In the genomic region with DNA sequence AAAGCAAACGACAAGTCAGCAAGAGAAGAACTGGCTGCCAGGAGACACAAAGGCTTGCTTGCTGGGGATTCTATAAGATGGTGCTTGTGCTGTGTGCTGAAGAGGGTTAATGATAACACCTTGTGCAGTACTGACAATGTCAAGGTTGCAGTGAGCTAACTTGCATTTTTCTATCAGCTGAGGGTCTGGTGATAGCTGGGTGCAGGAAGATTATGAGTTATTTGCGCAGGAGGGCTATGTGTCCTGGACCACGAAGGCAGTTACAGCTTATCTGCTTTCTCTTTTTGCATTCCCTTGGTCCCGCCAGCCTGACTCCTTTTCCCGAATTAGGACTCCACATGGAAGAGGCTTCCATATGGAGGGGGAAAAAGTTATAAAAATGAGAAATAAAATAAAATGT, we compare ENCODE assay signal across 1 cellular context.
TF ChIP-seq lines count a peak whose summit lies in the region.

No MANE protein-coding gene starts in this region.

TF ChIP-seq in WTC11, 78 proteins besides CTCF, POLR2A, EP300 and RAD21 (continued from another document):
- TF ChIP-seq, protein P1, sequence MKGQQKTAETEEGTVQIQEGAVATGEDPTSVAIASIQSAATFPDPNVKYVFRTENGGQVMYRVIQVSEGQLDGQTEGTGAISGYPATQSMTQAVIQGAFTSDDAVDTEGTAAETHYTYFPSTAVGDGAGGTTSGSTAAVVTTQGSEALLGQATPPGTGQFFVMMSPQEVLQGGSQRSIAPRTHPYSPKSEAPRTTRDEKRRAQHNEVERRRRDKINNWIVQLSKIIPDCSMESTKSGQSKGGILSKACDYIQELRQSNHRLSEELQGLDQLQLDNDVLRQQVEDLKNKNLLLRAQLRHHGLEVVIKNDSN (CRISPR knock-in tag; IDR thresholded peaks at IDR 0.05) = no peak
- TF ChIP-seq, protein P2, sequence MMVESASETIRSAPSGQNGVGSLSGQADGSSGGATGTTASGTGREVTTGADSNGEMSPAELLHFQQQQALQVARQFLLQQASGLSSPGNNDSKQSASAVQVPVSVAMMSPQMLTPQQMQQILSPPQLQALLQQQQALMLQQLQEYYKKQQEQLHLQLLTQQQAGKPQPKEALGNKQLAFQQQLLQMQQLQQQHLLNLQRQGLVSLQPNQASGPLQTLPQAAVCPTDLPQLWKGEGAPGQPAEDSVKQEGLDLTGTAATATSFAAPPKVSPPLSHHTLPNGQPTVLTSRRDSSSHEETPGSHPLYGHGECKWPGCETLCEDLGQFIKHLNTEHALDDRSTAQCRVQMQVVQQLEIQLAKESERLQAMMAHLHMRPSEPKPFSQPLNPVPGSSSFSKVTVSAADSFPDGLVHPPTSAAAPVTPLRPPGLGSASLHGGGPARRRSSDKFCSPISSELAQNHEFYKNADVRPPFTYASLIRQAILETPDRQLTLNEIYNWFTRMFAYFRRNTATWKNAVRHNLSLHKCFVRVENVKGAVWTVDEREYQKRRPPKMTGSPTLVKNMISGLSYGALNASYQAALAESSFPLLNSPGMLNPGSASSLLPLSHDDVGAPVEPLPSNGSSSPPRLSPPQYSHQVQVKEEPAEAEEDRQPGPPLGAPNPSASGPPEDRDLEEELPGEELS (CRISPR knock-in tag; IDR thresholded peaks at IDR 0.05) = no peak
- TF ChIP-seq GTF2I (CRISPR knock-in tag; conservative IDR thresholded peaks at IDR 0.05) = no peak
TF ChIP-seq in WTC11: peak in this region for 0.
